ENCODE assay signal across 1 cellular context in the genomic region with DNA sequence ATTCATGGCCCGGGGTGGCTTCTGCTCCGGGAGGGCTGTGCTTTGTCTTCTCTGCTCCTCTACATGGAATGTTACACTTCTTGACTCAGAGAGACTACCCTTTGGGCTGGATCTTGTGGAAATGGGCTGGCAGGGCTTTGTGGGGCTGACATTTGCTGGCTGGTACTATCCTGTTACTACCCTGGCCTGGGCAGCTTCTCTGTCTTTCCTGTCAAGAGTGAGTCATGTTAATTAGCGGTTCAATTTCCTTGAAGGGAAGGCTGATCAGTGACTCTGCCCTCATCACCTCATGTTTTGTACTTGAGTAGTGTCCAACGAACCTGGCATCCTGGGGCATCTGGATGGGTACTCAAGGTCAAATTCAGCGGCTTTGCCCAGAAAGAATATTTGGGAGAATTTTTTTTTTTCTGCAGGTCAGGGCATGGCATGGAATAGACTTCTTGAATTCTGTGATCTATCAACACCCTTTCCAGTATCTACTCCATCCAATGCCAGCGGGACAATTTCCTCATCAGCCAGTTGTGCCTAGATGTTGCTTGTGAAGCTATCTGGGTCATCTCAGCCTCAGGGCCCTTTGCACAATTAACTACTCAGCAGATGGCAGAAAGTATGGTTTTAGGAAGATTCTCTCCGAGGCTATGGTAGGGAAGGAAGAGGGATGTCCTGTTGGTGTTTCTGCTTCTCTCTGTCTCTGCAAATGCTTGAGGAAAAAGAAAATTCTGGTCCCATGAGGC.
TF ChIP-seq lines count a peak whose summit lies in the region.

No MANE protein-coding gene starts in this region.

TF ChIP-seq in IMR-90, 13 proteins besides CTCF, POLR2A, EP300 and RAD21:
- TF ChIP-seq MXI1 (IDR thresholded peaks at IDR 0.05; ENCODE audit: borderline replicate concordance, low read depth, low read length) (no peak), CHD1 (IDR thresholded peaks at IDR 0.05; ENCODE audit: low read depth, low read length) (no peak), BHLHE40 (IDR thresholded peaks at IDR 0.05; ENCODE audit: low read depth, low read length) (no peak)
